Comparison of ENCODE assay signal across 8 cellular contexts in the genomic region with DNA sequence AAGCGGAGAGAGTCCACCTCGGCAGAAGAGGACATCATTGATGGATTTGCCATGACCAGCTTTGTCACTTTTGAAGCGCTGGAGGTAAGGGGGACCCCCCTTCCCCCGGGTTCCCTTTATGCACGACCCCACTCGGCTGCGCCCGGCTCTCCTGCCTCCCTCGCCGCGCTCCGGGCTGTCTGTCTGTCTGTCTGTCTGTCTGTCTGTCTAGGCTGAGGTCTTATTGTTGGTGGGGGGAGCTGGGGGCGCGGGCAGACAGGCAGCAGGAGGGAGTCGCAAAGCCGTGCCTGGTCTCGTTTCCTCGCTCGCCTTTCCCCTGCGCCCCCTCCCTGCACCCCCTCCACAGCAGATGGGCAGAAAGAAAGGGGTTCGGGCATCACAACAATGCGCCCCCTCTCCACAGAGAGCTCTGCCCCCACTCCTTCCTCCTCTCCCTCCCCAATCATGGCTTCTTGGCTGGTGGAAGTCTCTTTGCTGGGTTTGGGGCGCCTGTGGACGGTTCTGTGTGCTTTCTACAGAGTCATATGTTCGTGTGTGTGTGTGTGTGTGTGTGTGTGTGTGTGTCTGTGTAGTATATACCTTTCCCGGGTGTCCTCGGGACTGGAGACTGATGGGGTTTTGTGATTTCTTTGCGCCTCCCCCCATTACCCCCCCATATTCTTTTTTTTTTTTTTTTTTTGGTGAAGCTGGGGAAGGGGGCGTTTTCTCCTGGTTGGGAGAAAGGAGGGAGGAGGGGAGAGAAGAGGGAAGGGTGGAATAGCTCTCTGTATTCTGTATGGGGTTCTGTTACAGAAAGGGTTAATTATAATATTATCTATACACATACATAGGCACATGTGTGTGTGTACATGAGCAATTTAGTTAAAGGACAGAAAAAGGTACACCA. TPM values are rescaled to one million over a fixed set of nuclear protein-coding genes. Genes with fewer than 3 reads are reported as not detected.
DNase-seq lines count a peak whose midpoint lies in the region; ATAC-seq and TF ChIP-seq lines count a peak whose summit lies in the region.

No MANE protein-coding gene starts in this region.

- CTCF ChIA-PET in activated CD8-positive, alpha-beta T cell treated with anti-CD3 and anti-CD28 coated beads for 36 hours (lab: Charles Lee): no interaction called here

- TF ChIP-seq POLR2A in thyroid gland (IDR thresholded peaks at IDR 0.05): no peak

- TF ChIP-seq CTCF in activated CD8-positive, alpha-beta T cell treated with anti-CD3 and anti-CD28 coated beads for 36 hours (IDR thresholded peaks at IDR 0.05): no peak
- TF ChIP-seq CTCF in thyroid gland (IDR thresholded peaks at IDR 0.05): no peak

- DNase-seq in activated T-cell treated with anti-CD3 and anti-CD28 coated beads, Interleukin-2, amount 50 U/mL, for 24 hours: peak; percentile 37
- DNase-seq in activated T-cell treated with anti-CD3 and anti-CD28 coated beads for 4 hours: no peak
- DNase-seq in activated CD8-positive, alpha-beta T cell treated with anti-CD3 and anti-CD28 coated beads for 36 hours: peak; percentile 11
- peak; percentile 68 for DNase-seq in left kidney (ENCODE audit: low read depth, low spot score)
- DNase-seq in thyroid gland: peak; percentile 5 to 7
- DNase-seq in activated CD4-positive, CD25-positive, alpha-beta regulatory T cell (lab: John Stamatoyannopoulos, UW): no peak
- no peak for DNase-seq in Kasumi-1 (lab: John Stamatoyannopoulos, UW)

- peaks cover 0 to 19% of the 10 kb centered on the region in 2 donors for H3K4me1 ChIP-seq in thyroid gland

- POLR2A ChIA-PET in activated CD8-positive, alpha-beta T cell treated with anti-CD3 and anti-CD28 coated beads for 36 hours (lab: Charles Lee): no interaction called here

- H3K36me3 Mint-ChIP-seq in activated T-cell treated with anti-CD3 and anti-CD28 coated beads, Interleukin-2, amount 50 U/mL, for 24 hours (ENCODE audit: low read depth): no peaks in the 10 kb centered on the region
- H3K36me3 Mint-ChIP-seq in activated CD8-positive, alpha-beta T cell treated with anti-CD3 and anti-CD28 coated beads for 36 hours (ENCODE audit: low read depth): no peaks in the 10 kb centered on the region

- no peaks in the 10 kb centered on the region for H3K36me3 ChIP-seq in thyroid gland

- peak overlapping the region; percentile 14 to 72 (median 57) for H3K4me3 ChIP-seq in thyroid gland (replicated peaks in 1 of 3)

- H3K9me3 Mint-ChIP-seq in activated T-cell treated with anti-CD3 and anti-CD28 coated beads, Interleukin-2, amount 50 U/mL, for 24 hours: no peaks in the 10 kb centered on the region
- H3K9me3 Mint-ChIP-seq in activated CD8-positive, alpha-beta T cell treated with anti-CD3 and anti-CD28 coated beads for 36 hours: no peaks in the 10 kb centered on the region

- no peaks in the 10 kb centered on the region for H3K27me3 ChIP-seq in thyroid gland

- H3K27ac ChIP-seq in thyroid gland: no peak overlapping the region

- peaks cover 14% of the 10 kb centered on the region for H3K4me1 Mint-ChIP-seq in activated T-cell treated with anti-CD3 and anti-CD28 coated beads, Interleukin-2, amount 50 U/mL, for 24 hours (ENCODE audit: low read depth)
- peaks cover 11% of the 10 kb centered on the region for H3K4me1 Mint-ChIP-seq in activated CD8-positive, alpha-beta T cell treated with anti-CD3 and anti-CD28 coated beads for 36 hours (ENCODE audit: low read depth)

- intact Hi-C loops in activated CD8-positive, alpha-beta T cell treated with anti-CD3 and anti-CD28 coated beads for 36 hours (cut with micrococcal nuclease): no loop called here
- intact Hi-C loops in thyroid gland (cut with DNase I): no loop called here

- peak overlapping the region; percentile 58 for H3K4me3 Mint-ChIP-seq in activated T-cell treated with anti-CD3 and anti-CD28 coated beads, Interleukin-2, amount 50 U/mL, for 24 hours
- peak overlapping the region; percentile 58 for H3K4me3 Mint-ChIP-seq in activated CD8-positive, alpha-beta T cell treated with anti-CD3 and anti-CD28 coated beads for 36 hours

- H3K9me3 ChIP-seq in thyroid gland: no peaks in the 10 kb centered on the region

- WGBS in thyroid gland, 2 donors: 2% methylated on average over 15 to 25 of the region's 29 CpGs

- H3K27ac Mint-ChIP-seq in activated T-cell treated with anti-CD3 and anti-CD28 coated beads, Interleukin-2, amount 50 U/mL, for 24 hours: no peak overlapping the region
- no peak overlapping the region for H3K27ac Mint-ChIP-seq in activated CD8-positive, alpha-beta T cell treated with anti-CD3 and anti-CD28 coated beads for 36 hours

- ATAC-seq in activated CD8-positive, alpha-beta T cell treated with anti-CD3 and anti-CD28 coated beads for 36 hours: no peak
- ATAC-seq in HG02884 (IDR thresholded peaks at IDR 0.05; ENCODE audit: unreplicated experiment): no peak

- H3K27me3 Mint-ChIP-seq in activated T-cell treated with anti-CD3 and anti-CD28 coated beads, Interleukin-2, amount 50 U/mL, for 24 hours: peaks cover 27% of the 10 kb centered on the region
- H3K27me3 Mint-ChIP-seq in activated CD8-positive, alpha-beta T cell treated with anti-CD3 and anti-CD28 coated beads for 36 hours: peaks cover 26% of the 10 kb centered on the region

RNA-seq across cellular contexts. Expression of a gene that starts 1.8 kb away (rescaled TPM):
- 1 to 10 TPM; 3.1 to 3.3 TPM for total RNA-seq in activated CD8-positive, alpha-beta T cell treated with anti-CD3 and anti-CD28 coated beads for 36 hours
- 10 to 100 TPM; 14.9 to 27.2 (median 17.5) TPM for total RNA-seq in thyroid gland

Comparison
In these comparisons a context has a peak if more than half of its experiments do, and no peak if none do; other contexts are left out.
1. DNase-seq: peak in activated T-cell treated with anti-CD3 and anti-CD28 coated beads, Interleukin-2, amount 50 U/mL, for 24 hours (single experiment), activated CD8-positive, alpha-beta T cell treated with anti-CD3 and anti-CD28 coated beads for 36 hours (single experiment), left kidney (single experiment) and thyroid gland (2 of 2); none in activated T-cell treated with anti-CD3 and anti-CD28 coated beads for 4 hours (single experiment), activated CD4-positive, CD25-positive, alpha-beta regulatory T cell (0 of 4) and Kasumi-1 (0 of 2).